ENCODE assay signal across 17 cellular contexts in genomic region chr11:101441747-101442146, GRCh38.
DNase-seq lines count a peak whose midpoint lies in the region; ATAC-seq and TF ChIP-seq lines count a peak whose summit lies in the region.
"Had no signal": no experiment of that assay in that cellular context is flagged by ENCODE, and none has a peak within 500 bp of the region (broad histone marks: within the 10 kb centered on the region; RNA-seq: fewer than 3 reads in every experiment).

No MANE protein-coding gene starts in this region.

- no peak for TF ChIP-seq POLR2A in body of pancreas (IDR thresholded peaks at IDR 0.05)
- no peak for TF ChIP-seq POLR2A in spleen (IDR thresholded peaks at IDR 0.05)

- POLR2A ChIA-PET in PC-9 (lab: Charles Lee; ENCODE audit: unreplicated experiment), result no interaction called here

- H3K4me3 ChIP-seq in body of pancreas, result no peak overlapping the region
- no peak overlapping the region for H3K4me3 ChIP-seq in spleen
- H3K4me3 ChIP-seq in PC-9, result no peak overlapping the region
- H3K4me3 ChIP-seq: dorsolateral prefrontal cortex, SJSA1 had no signal

- BruUV-seq in PC-9 (replicated peaks; lab: Mats Ljungman, UMichigan), result no TSS peak

- H3K36me3 ChIP-seq in body of pancreas (replicated peaks in 1 of 2; ENCODE audit: insufficient read depth in 1 of 2, low read depth in 2 of 2) (no peaks in the 10 kb centered on the region), spleen (no peaks in the 10 kb centered on the region), PC-9 (ENCODE audit: low read depth) (no peaks in the 10 kb centered on the region)
- H3K36me3 ChIP-seq: SJSA1 had no signal

- H3K4me1 ChIP-seq in body of pancreas, result peaks cover 27% of the 10 kb centered on the region
- peaks cover 0 to 29% (median 13%) of the 10 kb centered on the region in 6 donors for H3K4me1 ChIP-seq in spleen
- no peaks in the 10 kb centered on the region for H3K4me1 ChIP-seq in PC-9 (replicated peaks; ENCODE audit: insufficient read depth)

- TF ChIP-seq CTCF in body of pancreas (IDR thresholded peaks at IDR 0.05) (no peak), spleen (IDR thresholded peaks at IDR 0.05 in 8 of 11, conservative IDR thresholded peaks at IDR 0.05 in 3 of 11) (no peak), PC-9 (conservative IDR thresholded peaks at IDR 0.05) (no peak)

- CTCF ChIA-PET in PC-9 (lab: Charles Lee), result no interaction called here

- H3K9me3 ChIP-seq in body of pancreas (no peaks in the 10 kb centered on the region), spleen (peaks cover 0 to 3% (median 0%) of the 10 kb centered on the region in 8 donors), PC-9 (ENCODE audit: insufficient read depth, low read depth) (no peaks in the 10 kb centered on the region)
- H3K9me3 ChIP-seq: SJSA1 had no signal

- H3F3A ChIP-seq in PC-9 (ENCODE audit: insufficient read depth, low read depth), result no peaks in the 10 kb centered on the region

- intact Hi-C loops in body of pancreas (cut with DNase I), result no loop called here
- intact Hi-C loops in spleen (cut with DNase I; ENCODE audit: low total_unique reads), result no loop called here
- intact Hi-C loops in PC-9 (cut with micrococcal nuclease; ENCODE audit: unreplicated experiment), result no loop called here

- DNase-seq in HCEC 1CT (peak; percentile 18), body of pancreas (peak; percentile 84 to 94 (median 90)), iris pigment epithelial cell (ENCODE audit: low read depth) (peak; percentile 11), spleen (no peak), PC-9 (no peak), dermis blood vessel endothelial cell (no peak)
- no peak for DNase-seq in stimulated activated naive CD4-positive, alpha-beta T cell (lab: John Stamatoyannopoulos, UW)
- DNase-seq: activated CD8-positive, alpha-beta memory T cell treated with anti-CD3 and anti-CD28 coated beads, Interleukin-2, amount 50 U/mL, for 4 hours; activated naive CD8-positive, alpha-beta T cell treated with anti-CD3 and anti-CD28 coated beads, Interleukin-2, amount 10 ng/mL, durations not matched to agents 7 days and 5 days; dorsolateral prefrontal cortex; GF-D8; NCI-H1436 treated with DMSO at 0.1 percent for 48 hours; NCI-H82; nucleus accumbens had no signal

- ATAC-seq in body of pancreas (peak; percentile 97), HG02981 (IDR thresholded peaks at IDR 0.05; ENCODE audit: unreplicated experiment) (no peak)

- H3K27ac ChIP-seq in body of pancreas, result peak overlapping the region; percentile 62 to 82 (median 78)
- peak overlapping the region in 7 of 8 donors; percentile 24 to 75 (median 70) for H3K27ac ChIP-seq in spleen
- H3K27ac ChIP-seq in PC-9, result no peak overlapping the region
- H3K27ac ChIP-seq: dorsolateral prefrontal cortex, SJSA1, VCaP had no signal

- no peaks in the 10 kb centered on the region for H3K9me2 ChIP-seq in PC-9 (ENCODE audit: insufficient read depth)

- no peaks in the 10 kb centered on the region for H4K20me1 ChIP-seq in PC-9 (ENCODE audit: insufficient read depth)

- H3K27me3 ChIP-seq in body of pancreas (no peaks in the 10 kb centered on the region), spleen (replicated peaks in 1 of 7) (no peaks in the 10 kb centered on the region), PC-9 (ENCODE audit: insufficient read depth, low read depth) (no peaks in the 10 kb centered on the region)
- H3K27me3 ChIP-seq: SJSA1 had no signal

- H2AFZ ChIP-seq in PC-9, result no peak overlapping the region

- no peaks in the 10 kb centered on the region for H3K79me2 ChIP-seq in PC-9 (ENCODE audit: low read depth)

- H3K4me2 ChIP-seq in PC-9, result no peak overlapping the region

- 17 to 33% methylated on average over 1 of the region's 1 CpG for WGBS in body of pancreas, 2 donors
- 46 to 90% (median 69%) methylated on average over 1 of the region's 1 CpG for WGBS in spleen, 5 donors

Comparison
In these comparisons a context has a peak if more than half of its experiments do, and no peak if none do; other contexts are left out.
1. DNase-seq: peak in HCEC 1CT (single experiment), body of pancreas (4 of 4) and iris pigment epithelial cell (single experiment); none in spleen (single experiment), PC-9 (0 of 2), stimulated activated naive CD4-positive, alpha-beta T cell (0 of 6) and dermis blood vessel endothelial cell (single experiment).